Comparison of ENCODE assay signal across 20 cellular contexts in the genomic region with DNA sequence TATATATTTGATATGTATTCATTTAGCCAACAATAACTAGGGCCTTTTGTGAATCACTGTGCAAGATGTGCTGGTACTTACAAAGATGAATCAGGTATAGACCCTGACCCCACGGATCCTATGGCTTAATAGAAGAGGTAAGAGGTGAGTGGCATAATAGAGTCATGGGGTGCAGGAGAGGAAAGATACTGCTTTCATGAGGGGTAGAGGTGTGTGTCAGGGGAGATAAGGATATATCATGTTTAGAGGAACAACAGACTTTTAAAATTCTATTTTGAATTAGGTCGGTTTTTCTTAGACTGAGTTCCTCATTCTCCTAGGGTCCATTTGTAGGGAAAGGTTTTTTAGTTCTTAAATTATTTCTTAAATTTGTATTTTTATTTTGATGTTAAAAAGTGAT.
"Had no signal": no experiment of that assay in that cellular context is flagged by ENCODE, and none has a peak within 500 bp of the region (broad histone marks: within the 10 kb centered on the region; RNA-seq: fewer than 3 reads in every experiment).

No MANE protein-coding gene starts in this region.

- H3K27me3 Mint-ChIP-seq: activated CD4-positive, alpha-beta T cell treated with anti-CD3 and anti-CD28 coated beads, Interleukin-2, amount 10 ng/mL, durations not matched to agents 7 days and 5 days; activated naive CD8-positive, alpha-beta T cell treated with anti-CD3 and anti-CD28 coated beads, Interleukin-2, amount 10 ng/mL, durations not matched to agents 7 days and 5 days; memory B cell; stimulated activated naive CD8-positive, alpha-beta T cell treated with anti-CD3 and anti-CD28 coated beads, Interleukin-15, Interleukin-2, amounts not matched to agents 100 ng/mL and 50 ng/mL, for 24 hours had no signal

- H3K27ac ChIP-seq: breast epithelium, dorsolateral prefrontal cortex, esophagus squamous epithelium, left ventricle myocardium inferior, pancreas, testis had no signal

- H3K27ac Mint-ChIP-seq: activated CD4-positive, alpha-beta T cell treated with anti-CD3 and anti-CD28 coated beads, Interleukin-2, amount 10 ng/mL, durations not matched to agents 7 days and 5 days; activated naive CD8-positive, alpha-beta T cell treated with anti-CD3 and anti-CD28 coated beads, Interleukin-2, amount 10 ng/mL, durations not matched to agents 7 days and 5 days; memory B cell; stimulated activated naive CD8-positive, alpha-beta T cell treated with anti-CD3 and anti-CD28 coated beads, Interleukin-15, Interleukin-2, amounts not matched to agents 100 ng/mL and 50 ng/mL, for 24 hours had no signal

- H3K4me3 ChIP-seq: breast epithelium, dorsolateral prefrontal cortex, esophagus squamous epithelium, left ventricle myocardium inferior, pancreas, testis had no signal

- H3K27me3 ChIP-seq: breast epithelium, dorsolateral prefrontal cortex, esophagus squamous epithelium, pancreas, testis had no signal

- H3K36me3 ChIP-seq: breast epithelium, pancreas had no signal

- H3K4me3 Mint-ChIP-seq: activated CD4-positive, alpha-beta T cell treated with anti-CD3 and anti-CD28 coated beads, Interleukin-2, amount 10 ng/mL, durations not matched to agents 7 days and 5 days; activated naive CD8-positive, alpha-beta T cell treated with anti-CD3 and anti-CD28 coated beads, Interleukin-2, amount 10 ng/mL, durations not matched to agents 7 days and 5 days; memory B cell; neural crest cell; stimulated activated naive CD8-positive, alpha-beta T cell treated with anti-CD3 and anti-CD28 coated beads, Interleukin-15, Interleukin-2, amounts not matched to agents 100 ng/mL and 50 ng/mL, for 24 hours had no signal

- H3K9me3 Mint-ChIP-seq: activated CD4-positive, alpha-beta T cell treated with anti-CD3 and anti-CD28 coated beads, Interleukin-2, amount 10 ng/mL, durations not matched to agents 7 days and 5 days; activated naive CD8-positive, alpha-beta T cell treated with anti-CD3 and anti-CD28 coated beads, Interleukin-2, amount 10 ng/mL, durations not matched to agents 7 days and 5 days; memory B cell; neural crest cell; stimulated activated naive CD8-positive, alpha-beta T cell treated with anti-CD3 and anti-CD28 coated beads, Interleukin-15, Interleukin-2, amounts not matched to agents 100 ng/mL and 50 ng/mL, for 24 hours had no signal

- ATAC-seq: pancreas had no signal

- H3K9me3 ChIP-seq: breast epithelium, esophagus squamous epithelium, left ventricle myocardium inferior, pancreas, testis had no signal

- FAIRE-seq: keratinocyte, pancreas had no signal

- DNase-seq: activated CD4-positive, alpha-beta T cell treated with anti-CD3 and anti-CD28 coated beads, Interleukin-2, amount 10 ng/mL, durations not matched to agents 7 days and 5 days; activated CD4-positive, CD25-positive, alpha-beta regulatory T cell; activated CD8-positive, alpha-beta memory T cell treated with anti-CD3 and anti-CD28 coated beads for 24 hours; activated naive CD8-positive, alpha-beta T cell treated with anti-CD3 and anti-CD28 coated beads, Interleukin-2, amount 10 ng/mL, durations not matched to agents 7 days and 5 days; aorta; dorsolateral prefrontal cortex; esophagus squamous epithelium; foreskin fibroblast; glutamatergic neuron; left ventricle myocardium inferior; pancreas; stimulated activated CD4-positive, alpha-beta T cell treated with anti-CD3 and anti-CD28 coated beads, Interleukin-4, amount 100 ng/mL, for 1 hour; SW 1271; T1000; testis had no signal

- H3K4me1 ChIP-seq: breast epithelium, testis had no signal
